In genomic region chr6:126361832-126362231, GRCh38 we compare ENCODE assay signal across 12 cellular contexts. TPM values are rescaled to one million over a fixed set of nuclear protein-coding genes. Genes with fewer than 3 reads are reported as not detected.
DNase-seq lines count a peak whose midpoint lies in the region; ATAC-seq, FAIRE-seq and TF ChIP-seq lines count a peak whose summit lies in the region.
"Had no signal": no experiment of that assay in that cellular context is flagged by ENCODE, and none has a peak within 500 bp of the region (broad histone marks: within the 10 kb centered on the region; RNA-seq: fewer than 3 reads in every experiment).

No MANE protein-coding gene starts in this region.

- H3K27ac ChIP-seq in GM23338 (ENCODE audit: low read depth) (no peak overlapping the region), RWPE2 (ENCODE audit: poor library complexity, severe bottlenecking) (no peak overlapping the region), HepG2 (ENCODE audit: extremely low read length, insufficient read depth, low read length) (no peak overlapping the region), mesenchymal stem cell (ENCODE audit: low read length, poor library complexity, severe bottlenecking) (no peak overlapping the region)
- H3K27ac ChIP-seq: BLaER1 treated with 17β-estradiol and CSF1 and Interleukin-3, amounts not matched to agents 10 nM and 100 nM had no signal

- H3K27ac Mint-ChIP-seq in GM23338 = peak overlapping the region; percentile 16; the same call in 1 of the 2 replicates
- no peak overlapping the region for H3K27ac Mint-ChIP-seq in stimulated activated memory B cell treated with anti-CD40 and anti-IgM and Interleukin-4, amounts not matched to agents 10 μg/mL and 1 μg/mL and 100 μg/mL, for 72 hours
- no peak overlapping the region for H3K27ac Mint-ChIP-seq in stimulated activated naive CD8-positive, alpha-beta T cell treated with anti-CD3 and anti-CD28 coated beads, Interleukin-15, amount 100 ng/mL, for 72 hours
- H3K27ac Mint-ChIP-seq: CD4-positive, CD25-positive, alpha-beta regulatory T cell had no signal

- no peak overlapping the region for H2BK15ac ChIP-seq in mesenchymal stem cell (ENCODE audit: low read depth, poor library complexity, severe bottlenecking)

- intact Hi-C loops in HepG2 (cut with micrococcal nuclease; ENCODE audit: unreplicated experiment) = loop anchor here (1.0 kb wide), 2 partner anchors 61 to 759 kb away; no protein-coding TSS in a partner anchor

- H2BK12ac ChIP-seq in mesenchymal stem cell (ENCODE audit: low read length in 2 of 2) = no peak overlapping the region

- no peak for TF ChIP-seq RAD21 in HepG2 (CRISPR knock-in tag; IDR thresholded peaks at IDR 0.05)

- no peak overlapping the region for H2BK120ac ChIP-seq in mesenchymal stem cell (ENCODE audit: low read depth, low read length)

- TF ChIP-seq CTCF in GM23338 (conservative IDR thresholded peaks at IDR 0.05; ENCODE audit: low read depth in 2 of 2) = no peak
- no peak for TF ChIP-seq CTCF in RWPE2 (IDR thresholded peaks at IDR 0.05; ENCODE audit: poor library complexity, severe bottlenecking)
- TF ChIP-seq CTCF in HepG2 (CRISPR knock-in tag; IDR thresholded peaks at IDR 0.05) = no peak

- peak; percentile 31 for ATAC-seq in GM23338
- ATAC-seq in RWPE2 (ENCODE audit: low read depth) = no peak
- ATAC-seq in HepG2 = peak; percentile 50; the same call in 2 of the 3 replicates
- peak; percentile 24 for ATAC-seq in stimulated activated memory B cell treated with anti-CD40 and anti-IgM and Interleukin-4, amounts not matched to agents 10 μg/mL and 1 μg/mL and 100 μg/mL, for 72 hours
- no peak for ATAC-seq in HG02798 (IDR thresholded peaks at IDR 0.05; ENCODE audit: poor library complexity, unreplicated experiment)
- ATAC-seq in stimulated activated naive CD8-positive, alpha-beta T cell treated with anti-CD3 and anti-CD28 coated beads, Interleukin-15, amount 100 ng/mL, for 72 hours = no peak

- DNase-seq in GM23338 (ENCODE audit: low spot score) = no peak
- DNase-seq in RWPE2 (ENCODE audit: low spot score) = peak; percentile 29
- DNase-seq in HepG2 (ENCODE audit: low spot score) = no peak
- DNase-seq in stimulated activated naive CD8-positive, alpha-beta T cell treated with anti-CD3 and anti-CD28 coated beads, Interleukin-15, amount 100 ng/mL, for 72 hours = no peak
- no peak for DNase-seq in mesenchymal stem cell
- DNase-seq: ACHN; CD4-positive, CD25-positive, alpha-beta regulatory T cell; H7 had no signal

- H3K9me3 ChIP-seq in RWPE2 (ENCODE audit: severe bottlenecking) (no peaks in the 10 kb centered on the region), HepG2 (ENCODE audit: low read length) (peaks cover 14% of the 10 kb centered on the region), mesenchymal stem cell (ENCODE audit: control insufficient read depth, low read length) (peaks cover 28% of the 10 kb centered on the region)

- no peak overlapping the region for H2AK5ac ChIP-seq in mesenchymal stem cell (ENCODE audit: low read length, severe bottlenecking)

- H3K9me2 ChIP-seq in GM23338 (ENCODE audit: insufficient read depth) = no peaks in the 10 kb centered on the region

- H3K4me1 ChIP-seq in GM23338 (ENCODE audit: insufficient read depth) = no peaks in the 10 kb centered on the region
- H3K4me1 ChIP-seq in RWPE2 (ENCODE audit: insufficient read depth, poor library complexity, severe bottlenecking) = no peaks in the 10 kb centered on the region
- no peaks in the 10 kb centered on the region for H3K4me1 ChIP-seq in HepG2 (ENCODE audit: insufficient read depth, low read length)
- no peaks in the 10 kb centered on the region for H3K4me1 ChIP-seq in mesenchymal stem cell (ENCODE audit: control insufficient read depth, insufficient read depth, low read depth, low read length)
- H3K4me1 ChIP-seq: BLaER1 treated with 17β-estradiol and CSF1 and Interleukin-3, amounts not matched to agents 10 nM and 100 nM had no signal

- TF ChIP-seq EP300 in HepG2 (IDR thresholded peaks at IDR 0.05; ENCODE audit: low read depth in 2 of 2, low read length in 2 of 2) (no peak), HepG2 (CRISPR knock-in tag; IDR thresholded peaks at IDR 0.05; ENCODE audit: borderline replicate concordance) (no peak)

- no peak overlapping the region for H3K14ac ChIP-seq in mesenchymal stem cell (ENCODE audit: low read length in 2 of 2)

- FAIRE-seq in HepG2 (lab: Jason Lieb, UNC) = no peak
- FAIRE-seq: GM19239 had no signal

- H3K18ac ChIP-seq in mesenchymal stem cell (ENCODE audit: low read depth in 1 of 2, low read length in 2 of 2) = no peak overlapping the region

- H3K36me3 ChIP-seq in GM23338 (ENCODE audit: insufficient read depth) (no peaks in the 10 kb centered on the region), RWPE2 (ENCODE audit: low read depth) (0 out of 2 replicates have a peak, but pooled peaks cover 3% of the 10 kb centered on the region), HepG2 (replicated peaks in 1 of 2; ENCODE audit: control insufficient read depth in 1 of 2, insufficient read depth in 2 of 2, low read length in 2 of 2) (no peaks in the 10 kb centered on the region; a peak in 1 of 5 replicates), mesenchymal stem cell (ENCODE audit: control insufficient read depth in 1 of 2, insufficient read depth in 2 of 2, low read depth in 1 of 2, low read length in 2 of 2) (no peaks in the 10 kb centered on the region)

- in situ Hi-C loops in HepG2 (cut with HindIII; ENCODE audit: extremely low pct_ligation_motif_present, low pct_unique_long_range_greater_than_20kb) = loop anchor here (25.0 kb wide), 2 partner anchors 300 to 750 kb away; partner anchors contain the start of gene RSPO3

- H3F3A ChIP-seq in GM23338 (replicated peaks; ENCODE audit: low read depth) = no peaks in the 10 kb centered on the region

- H3K79me1 ChIP-seq in mesenchymal stem cell (replicated peaks; ENCODE audit: low read length, poor library complexity, severe bottlenecking) = peaks cover 6% of the 10 kb centered on the region

- BruUV-seq in HepG2 (replicated peaks; lab: Mats Ljungman, UMichigan) = no TSS peak

- H3K4ac ChIP-seq in mesenchymal stem cell (ENCODE audit: low read depth in 1 of 2, low read length in 2 of 2) = no peak overlapping the region

- H3K9ac ChIP-seq in HepG2 (ENCODE audit: insufficient read depth, low read depth, low read length) (no peak overlapping the region), mesenchymal stem cell (ENCODE audit: low read length) (no peak overlapping the region)
- H3K9ac ChIP-seq: BLaER1 treated with 17β-estradiol and CSF1 and Interleukin-3, amounts not matched to agents 10 nM and 100 nM had no signal

- no peak overlapping the region for H4K8ac ChIP-seq in mesenchymal stem cell (ENCODE audit: low read length)

- POLR2A ChIA-PET in HepG2 (lab: Yijun Ruan, JAX) = no interaction called here

- peaks cover 2% of the 10 kb centered on the region for H3K27me3 Mint-ChIP-seq in GM23338 (ENCODE audit: insufficient read depth, low read depth, poor library complexity)
- no peaks in the 10 kb centered on the region for H3K27me3 Mint-ChIP-seq in stimulated activated memory B cell treated with anti-CD40 and anti-IgM and Interleukin-4, amounts not matched to agents 10 μg/mL and 1 μg/mL and 100 μg/mL, for 72 hours
- no peaks in the 10 kb centered on the region for H3K27me3 Mint-ChIP-seq in stimulated activated naive CD8-positive, alpha-beta T cell treated with anti-CD3 and anti-CD28 coated beads, Interleukin-15, amount 100 ng/mL, for 72 hours
- H3K27me3 Mint-ChIP-seq: CD4-positive, CD25-positive, alpha-beta regulatory T cell had no signal

- TF ChIP-seq POLR2A in HepG2 (IDR thresholded peaks at IDR 0.05; ENCODE audit: insufficient read depth in 1 of 2, low read depth in 2 of 2, low read length in 2 of 2) = no peak

- H3K9me3 Mint-ChIP-seq in GM23338 = peaks cover 7% of the 10 kb centered on the region; the same call in 2 of the 3 replicates
- peaks cover 7% of the 10 kb centered on the region for H3K9me3 Mint-ChIP-seq in stimulated activated memory B cell treated with anti-CD40 and anti-IgM and Interleukin-4, amounts not matched to agents 10 μg/mL and 1 μg/mL and 100 μg/mL, for 72 hours
- peaks cover 14 to 50% of the 10 kb centered on the region in 2 donors for H3K9me3 Mint-ChIP-seq in stimulated activated naive CD8-positive, alpha-beta T cell treated with anti-CD3 and anti-CD28 coated beads, Interleukin-15, amount 100 ng/mL, for 72 hours

- H3K36me3 Mint-ChIP-seq in GM23338 (ENCODE audit: low read depth) = peaks cover 8% of the 10 kb centered on the region; the same call in 2 of the 3 replicates
- H3K36me3 Mint-ChIP-seq in stimulated activated memory B cell treated with anti-CD40 and anti-IgM and Interleukin-4, amounts not matched to agents 10 μg/mL and 1 μg/mL and 100 μg/mL, for 72 hours = peaks cover 18% of the 10 kb centered on the region

- H3K23ac ChIP-seq in mesenchymal stem cell (ENCODE audit: low read length in 2 of 2) = no peak overlapping the region

- H3K4me3 ChIP-seq in GM23338 (no peak overlapping the region), RWPE2 (ENCODE audit: severe bottlenecking) (no peak overlapping the region), HepG2 (replicated peaks in 1 of 3; ENCODE audit: insufficient read depth in 1 of 3, low read depth in 2 of 3, low read length in 3 of 3) (no peak overlapping the region), mesenchymal stem cell (ENCODE audit: insufficient read depth in 1 of 2, low read depth in 1 of 2, low read length in 2 of 2) (no peak overlapping the region)
- H3K4me3 ChIP-seq: BLaER1 treated with 17β-estradiol and CSF1 and Interleukin-3, amounts not matched to agents 10 nM and 100 nM had no signal

- WGBS in HepG2 (ENCODE audit: low lambda C conversion rate) = 80% methylated on average over 3 of the region's 3 CpGs
- 93% methylated on average over 3 of the region's 3 CpGs for WGBS in mesenchymal stem cell

- H3K4me3 Mint-ChIP-seq in GM23338 = no peak overlapping the region
- H3K4me3 Mint-ChIP-seq in stimulated activated memory B cell treated with anti-CD40 and anti-IgM and Interleukin-4, amounts not matched to agents 10 μg/mL and 1 μg/mL and 100 μg/mL, for 72 hours = no peak overlapping the region
- H3K4me3 Mint-ChIP-seq in stimulated activated naive CD8-positive, alpha-beta T cell treated with anti-CD3 and anti-CD28 coated beads, Interleukin-15, amount 100 ng/mL, for 72 hours = no peak overlapping the region
- H3K4me3 Mint-ChIP-seq: CD4-positive, CD25-positive, alpha-beta regulatory T cell had no signal

- H3K27me3 ChIP-seq in GM23338 (ENCODE audit: insufficient read depth) (no peaks in the 10 kb centered on the region), RWPE2 (ENCODE audit: insufficient read depth, poor library complexity, severe bottlenecking) (no peaks in the 10 kb centered on the region), HepG2 (ENCODE audit: control insufficient read depth in 1 of 2, insufficient read depth in 2 of 2, low read length in 2 of 2) (no peaks in the 10 kb centered on the region), mesenchymal stem cell (ENCODE audit: control insufficient read depth in 1 of 2, insufficient read depth in 1 of 2, low read length in 2 of 2) (no peaks in the 10 kb centered on the region)
- H3K27me3 ChIP-seq: BLaER1 treated with 17β-estradiol and CSF1 and Interleukin-3, amounts not matched to agents 10 nM and 100 nM had no signal

- CTCF ChIA-PET in HepG2 (lab: Yijun Ruan, JAX; ENCODE audit: low intra/inter-chr PET ratio, low total read pairs) = interaction anchor here (1.9 kb wide), 1 partner anchor 296 kb away, joined by 15 read pairs; no protein-coding TSS in a partner anchor

- H2BK5ac ChIP-seq in mesenchymal stem cell (ENCODE audit: low read depth, low read length, poor library complexity, severe bottlenecking) = no peak overlapping the region

- H3K79me2 ChIP-seq in GM23338 (replicated peaks; ENCODE audit: insufficient read depth) (no peaks in the 10 kb centered on the region), HepG2 (ENCODE audit: insufficient read depth, low read length) (no peaks in the 10 kb centered on the region)

- no peak overlapping the region for H4K91ac ChIP-seq in mesenchymal stem cell (ENCODE audit: low read length)

- no peak overlapping the region for H3K4me2 ChIP-seq in GM23338
- no peak overlapping the region for H3K4me2 ChIP-seq in HepG2 (ENCODE audit: low read depth, low read length)
- H3K4me2 ChIP-seq in mesenchymal stem cell (ENCODE audit: low read length, poor library complexity, severe bottlenecking) = no peak overlapping the region
- H3K4me2 ChIP-seq: BLaER1 treated with 17β-estradiol and CSF1 and Interleukin-3, amounts not matched to agents 10 nM and 100 nM had no signal

- H3K4me1 Mint-ChIP-seq in GM23338 = peaks cover 9% of the 10 kb centered on the region
- H3K4me1 Mint-ChIP-seq in stimulated activated memory B cell treated with anti-CD40 and anti-IgM and Interleukin-4, amounts not matched to agents 10 μg/mL and 1 μg/mL and 100 μg/mL, for 72 hours = no peaks in the 10 kb centered on the region
- no peaks in the 10 kb centered on the region for H3K4me1 Mint-ChIP-seq in stimulated activated naive CD8-positive, alpha-beta T cell treated with anti-CD3 and anti-CD28 coated beads, Interleukin-15, amount 100 ng/mL, for 72 hours
- H3K4me1 Mint-ChIP-seq: CD4-positive, CD25-positive, alpha-beta regulatory T cell had no signal

- H2AFZ ChIP-seq in GM23338 = no peak overlapping the region
- no peak overlapping the region for H2AFZ ChIP-seq in HepG2 (ENCODE audit: low read length)
- no peak overlapping the region for H2AFZ ChIP-seq in mesenchymal stem cell (ENCODE audit: low read depth, low read length)

- H4K20me1 ChIP-seq in GM23338 (replicated peaks; ENCODE audit: insufficient read depth) (no peaks in the 10 kb centered on the region), HepG2 (ENCODE audit: insufficient read depth, low read length) (no peaks in the 10 kb centered on the region)

RNA-seq across cellular contexts. Expression of gene CENPW, which starts 21.9 kb away (rescaled TPM):
- 16.5 and 22.4 TPM in 2 replicates for total RNA-seq in GM23338 (2014; rRNA removed; shearing (Covaris generic))
- polyA plus RNA-seq in GM23338 (2016; fragmentation: Nextera tagmentation; extraction: Ambion mirVana) (303 and 340 TPM in 2 replicates), HepG2 (2011; rRNA removed) (6.3 and 8.6 TPM in 2 replicates)
- 94.7 and 133 TPM in 2 replicates for total RNA-seq in HepG2 (2016; rRNA removed; fragmentation: Illumina TruSeq; extraction: Trizol)
- 15.5 and 17.3 TPM in 2 replicates for total RNA-seq in HepG2 (2016; cell fraction: cytosol; rRNA removed; fragmentation: Illumina TruSeq; extraction: Trizol; ENCODE audit: low read depth)
- 92.0 and 148 TPM in 2 replicates for total RNA-seq in HepG2 (2016; cell fraction: insoluble cytoplasmic fraction; rRNA removed; fragmentation: Illumina TruSeq; extraction: Trizol)
- 16.4 and 21.2 TPM in 2 replicates for total RNA-seq in HepG2 (2016; cell fraction: membrane; rRNA removed; fragmentation: Illumina TruSeq; extraction: Trizol)
- total RNA-seq in HepG2 (2016; cell fraction: nucleus; rRNA removed; fragmentation: Illumina TruSeq; extraction: Trizol) = 37.3 and 39.1 TPM in 2 replicates
- 6.4 and 6.9 TPM in 2 replicates for polyA plus RNA-seq in HepG2 (2011; cell fraction: cytosol; rRNA removed)
- polyA plus RNA-seq in HepG2 (2011; cell fraction: nucleus; rRNA removed) = 3.4 and 5.1 TPM in 2 replicates
- polyA plus RNA-seq in HepG2 (2012) = 13.3 and 28.7 TPM in 2 replicates
- 14.9 and 15.1 TPM in 2 replicates for polyA plus RNA-seq in HepG2 (2016; cell fraction: cytosol; fragmentation: Illumina TruSeq; extraction: Trizol; ENCODE audit: low read depth)
- 132 and 140 TPM in 2 replicates for polyA plus RNA-seq in HepG2 (2016; cell fraction: insoluble cytoplasmic fraction; fragmentation: Illumina TruSeq; extraction: Trizol; ENCODE audit: low read depth)
- 12.5 and 16.4 TPM in 2 replicates for polyA plus RNA-seq in HepG2 (2016; cell fraction: membrane; fragmentation: Illumina TruSeq; extraction: Trizol; ENCODE audit: low read depth)
- 50.0 and 52.5 TPM in 2 replicates for polyA plus RNA-seq in HepG2 (2016; cell fraction: nucleus; fragmentation: Illumina TruSeq; extraction: Trizol; ENCODE audit: insufficient read depth, low read depth)
- polyA minus RNA-seq in HepG2 (2011; rRNA and poly(A)+ RNA removed; ENCODE audit: low replicate concordance) = 1.2 and 8.9 TPM in 2 replicates
- 3.3 and 5.5 TPM in 2 replicates for polyA minus RNA-seq in HepG2 (2011; cell fraction: cytosol; rRNA and poly(A)+ RNA removed)
- polyA minus RNA-seq in HepG2 (2011; cell fraction: nucleus; rRNA and poly(A)+ RNA removed) = 8.8 and 19.4 TPM in 2 replicates
- 15.8 TPM for polyA plus RNA-seq in mesenchymal stem cell (2013, experiment 1 of 2)
- polyA plus RNA-seq in mesenchymal stem cell (2013, experiment 2 of 2) = 15.9 TPM

Comparison
In these comparisons a context has a peak if more than half of its experiments do, and no peak if none do; other contexts are left out.
1. ATAC-seq: peak in GM23338 (single experiment), HepG2 (single experiment) and stimulated activated memory B cell treated with anti-CD40 and anti-IgM and Interleukin-4, amounts not matched to agents 10 μg/mL and 1 μg/mL and 100 μg/mL, for 72 hours (single experiment); none in RWPE2 (single experiment), HG02798 (single experiment) and stimulated activated naive CD8-positive, alpha-beta T cell treated with anti-CD3 and anti-CD28 coated beads, Interleukin-15, amount 100 ng/mL, for 72 hours (single experiment).